ENCODE assay signal across 9 cellular contexts in genomic region chr4:113978561-113979156, GRCh38. TPM values are rescaled to one million over a fixed set of nuclear protein-coding genes. Genes with fewer than 3 reads are reported as not detected.
DNase-seq lines count a peak whose midpoint lies in the region; TF ChIP-seq lines count a peak whose summit lies in the region.
"Had no signal": no experiment of that assay in that cellular context is flagged by ENCODE, and none has a peak within 500 bp of the region (broad histone marks: within the 10 kb centered on the region; RNA-seq: fewer than 3 reads in every experiment).

No MANE protein-coding gene starts in this region.

- H3K4me1 ChIP-seq in right atrium auricular region = peaks cover 0 to 14% of the 10 kb centered on the region in 2 donors

- DNase-seq in H7 (peak; percentile 44), right atrium auricular region (ENCODE audit: low spot score) (no peak), skeletal muscle cell (ENCODE audit: low read depth) (no peak), SK-N-DZ (ENCODE audit: low spot score) (no peak), ACHN (no peak), NCI-H1694 treated with DMSO at 0.1 percent for 48 hours (lab: John Stamatoyannopoulos, UW) (no peak)
- DNase-seq in activated T-helper 2 cell treated with anti-CD3 and anti-CD28 coated beads, Interferon-gamma antibody, Interleukin-2, Interleukin-4, amounts not matched to agents 10 μg/mL and 5 μg/mL and 100 μg/mL, durations not matched to agents 14 hours and 24 hours and 36 hours (ENCODE audit: low spot score) = no peak
- no peak for DNase-seq in activated CD8-positive, alpha-beta memory T cell treated with anti-CD3 and anti-CD28 coated beads for 24 hours

- H3K27ac Mint-ChIP-seq in activated T-helper 2 cell treated with anti-CD3 and anti-CD28 coated beads, Interferon-gamma antibody, Interleukin-2, Interleukin-4, amounts not matched to agents 10 μg/mL and 5 μg/mL and 100 μg/mL, durations not matched to agents 14 hours and 24 hours and 36 hours = no peak overlapping the region
- H3K27ac Mint-ChIP-seq: IgD-negative memory B cell had no signal

- in situ Hi-C loops in ACHN (cut with HindIII; ENCODE audit: low pct_ligation_motif_present, low pct_unique_long_range_greater_than_20kb, low sequenced_read_pairs) = no loop called here

- peak overlapping the region; percentile 1 for H3K4me3 Mint-ChIP-seq in activated T-helper 2 cell treated with anti-CD3 and anti-CD28 coated beads, Interferon-gamma antibody, Interleukin-2, Interleukin-4, amounts not matched to agents 10 μg/mL and 5 μg/mL and 100 μg/mL, durations not matched to agents 14 hours and 24 hours and 36 hours (ENCODE audit: low read depth)

- no peaks in the 10 kb centered on the region for H3K36me3 Mint-ChIP-seq in activated T-helper 2 cell treated with anti-CD3 and anti-CD28 coated beads, Interferon-gamma antibody, Interleukin-2, Interleukin-4, amounts not matched to agents 10 μg/mL and 5 μg/mL and 100 μg/mL, durations not matched to agents 14 hours and 24 hours and 36 hours (ENCODE audit: low read depth)
- H3K36me3 Mint-ChIP-seq: IgD-negative memory B cell had no signal

- no peaks in the 10 kb centered on the region for H3K9me3 ChIP-seq in right atrium auricular region

- peak overlapping the region; percentile 74 to 89 for H3K27ac ChIP-seq in right atrium auricular region

- H3K4me1 Mint-ChIP-seq in activated T-helper 2 cell treated with anti-CD3 and anti-CD28 coated beads, Interferon-gamma antibody, Interleukin-2, Interleukin-4, amounts not matched to agents 10 μg/mL and 5 μg/mL and 100 μg/mL, durations not matched to agents 14 hours and 24 hours and 36 hours (ENCODE audit: low read depth) = peaks cover 11% of the 10 kb centered on the region

- H3K27me3 ChIP-seq in H7 (ENCODE audit: control insufficient read depth, insufficient read depth, low read length) (peaks cover 4% of the 10 kb centered on the region), right atrium auricular region (no peaks in the 10 kb centered on the region)

- H3K9me3 Mint-ChIP-seq in activated T-helper 2 cell treated with anti-CD3 and anti-CD28 coated beads, Interferon-gamma antibody, Interleukin-2, Interleukin-4, amounts not matched to agents 10 μg/mL and 5 μg/mL and 100 μg/mL, durations not matched to agents 14 hours and 24 hours and 36 hours = no peaks in the 10 kb centered on the region

- H3K4me3 ChIP-seq in H7 (ENCODE audit: insufficient read depth, low read depth, low read length) (peak overlapping the region; percentile 58), right atrium auricular region (peak overlapping the region; percentile 56 to 57), skeletal muscle cell (ENCODE audit: low read depth, low read length) (peak overlapping the region; percentile 79)

- intact Hi-C loops in activated T-helper 2 cell treated with anti-CD3 and anti-CD28 coated beads, Interferon-gamma antibody, Interleukin-2, Interleukin-4, amounts not matched to agents 10 μg/mL and 5 μg/mL and 100 μg/mL, durations not matched to agents 14 hours and 24 hours and 36 hours (cut with micrococcal nuclease) = no loop called here

- TF ChIP-seq CTCF in right atrium auricular region (IDR thresholded peaks at IDR 0.05) = no peak

- H3K36me3 ChIP-seq in H7 (replicated peaks; ENCODE audit: control insufficient read depth, insufficient read depth, low read length) (no peaks in the 10 kb centered on the region), right atrium auricular region (no peaks in the 10 kb centered on the region)

- H3K27me3 Mint-ChIP-seq in activated T-helper 2 cell treated with anti-CD3 and anti-CD28 coated beads, Interferon-gamma antibody, Interleukin-2, Interleukin-4, amounts not matched to agents 10 μg/mL and 5 μg/mL and 100 μg/mL, durations not matched to agents 14 hours and 24 hours and 36 hours (ENCODE audit: low read depth) = peaks cover 77% of the 10 kb centered on the region

RNA-seq across cellular contexts. Expression of gene ARSJ, which starts 0.8 kb away (rescaled TPM):
- total RNA-seq in H7 (2014; rRNA removed; shearing (Covaris generic)) = 2.3 and 2.7 TPM in 2 replicates
- total RNA-seq in activated T-helper 2 cell treated with anti-CD3 and anti-CD28 coated beads, Interferon-gamma antibody, Interleukin-2, Interleukin-4, amounts not matched to agents 10 μg/mL and 5 μg/mL and 100 μg/mL, durations not matched to agents 14 hours and 24 hours and 36 hours = not detected in 2 replicates
- 1 to 10 TPM; 3.8 to 5.6 TPM for total RNA-seq in right atrium auricular region
- polyA plus RNA-seq in SK-N-DZ (2014; cell fraction: cytosol; rRNA removed) = not detected in 2 replicates
- polyA plus RNA-seq in SK-N-DZ (2014; cell fraction: nucleus; rRNA removed) = not detected in 2 replicates
- polyA plus RNA-seq: IgD-negative memory B cell had no signal
